ENCODE assay signal across 8 cellular contexts in genomic region chr19:1513492-1514294, GRCh38.
DNase-seq lines count a peak whose midpoint lies in the region; ATAC-seq and TF ChIP-seq lines count a peak whose summit lies in the region.

No MANE protein-coding gene starts in this region.

- no peaks in the 10 kb centered on the region for H3K9me3 Mint-ChIP-seq in activated naive CD8-positive, alpha-beta T cell treated with anti-CD3 and anti-CD28 coated beads, Interleukin-2, amount 50 U/mL, for 24 hours

- no peaks in the 10 kb centered on the region for H3K36me3 ChIP-seq in SU-DHL-6 (ENCODE audit: low read length)

- no peak overlapping the region for H3K27ac Mint-ChIP-seq in activated naive CD8-positive, alpha-beta T cell treated with anti-CD3 and anti-CD28 coated beads, Interleukin-2, amount 50 U/mL, for 24 hours

- H3F3A ChIP-seq in SU-DHL-6 (ENCODE audit: insufficient read depth), result no peaks in the 10 kb centered on the region

- H3K79me2 ChIP-seq in SU-DHL-6 (ENCODE audit: insufficient read depth, low read length), result no peaks in the 10 kb centered on the region

- no peaks in the 10 kb centered on the region for H3K36me3 Mint-ChIP-seq in activated naive CD8-positive, alpha-beta T cell treated with anti-CD3 and anti-CD28 coated beads, Interleukin-2, amount 50 U/mL, for 24 hours (ENCODE audit: low read depth)

- no peak overlapping the region for H3K4me3 ChIP-seq in SU-DHL-6 (ENCODE audit: insufficient read depth, low read length, poor library complexity, severe bottlenecking)
- H3K4me3 ChIP-seq in iPS-18c (ENCODE audit: insufficient read depth, low read depth, low read length), result peak overlapping the region; percentile 34; the same call in 1 of the 2 replicates

- no peak overlapping the region for H3K4me3 Mint-ChIP-seq in activated naive CD8-positive, alpha-beta T cell treated with anti-CD3 and anti-CD28 coated beads, Interleukin-2, amount 50 U/mL, for 24 hours

- no peaks in the 10 kb centered on the region for H3K9me3 ChIP-seq in SU-DHL-6 (ENCODE audit: insufficient read depth, low read length)
- no peaks in the 10 kb centered on the region for H3K9me3 ChIP-seq in iPS-18c (ENCODE audit: control insufficient read depth, insufficient read depth, low read length)

- peaks cover 11% of the 10 kb centered on the region for H3K4me1 Mint-ChIP-seq in activated naive CD8-positive, alpha-beta T cell treated with anti-CD3 and anti-CD28 coated beads, Interleukin-2, amount 50 U/mL, for 24 hours

- H3K4me2 ChIP-seq in SU-DHL-6 (ENCODE audit: low read depth, low read length, poor library complexity, severe bottlenecking), result peak overlapping the region; percentile 18

- H4K20me1 ChIP-seq in SU-DHL-6 (ENCODE audit: low read depth, low read length), result no peaks in the 10 kb centered on the region

- no peak overlapping the region for H2AFZ ChIP-seq in SU-DHL-6 (ENCODE audit: low read depth, low read length, severe bottlenecking)

- H3K27ac ChIP-seq in SU-DHL-6 (ENCODE audit: low read depth, low read length), result no peak overlapping the region

- peak; percentile 37 for TF ChIP-seq CTCF in SU-DHL-6 (IDR thresholded peaks at IDR 0.05; ENCODE audit: insufficient read depth, low read length, poor library complexity, severe bottlenecking)

- H3K9me2 ChIP-seq in SU-DHL-6 (replicated peaks; ENCODE audit: insufficient read depth, low read length), result no peaks in the 10 kb centered on the region

- peak; percentile 47 for ATAC-seq in activated naive CD8-positive, alpha-beta T cell treated with anti-CD3 and anti-CD28 coated beads, Interleukin-2, amount 50 U/mL, for 24 hours
- ATAC-seq in GM19395 (IDR thresholded peaks at IDR 0.05; ENCODE audit: unreplicated experiment), result no peak

- peaks cover 17% of the 10 kb centered on the region for H3K27me3 Mint-ChIP-seq in activated naive CD8-positive, alpha-beta T cell treated with anti-CD3 and anti-CD28 coated beads, Interleukin-2, amount 50 U/mL, for 24 hours

- no peak overlapping the region for H3K9ac ChIP-seq in SU-DHL-6 (ENCODE audit: low read length)

- DNase-seq in NCI-H748 (lab: John Stamatoyannopoulos, UW; ENCODE audit: unreplicated experiment), result peak; percentile 44
- no peak for DNase-seq in NCI-H748 treated with DMSO at 0.1 percent for 48 hours (lab: John Stamatoyannopoulos, UW)
- peak; percentile 77 for DNase-seq in activated naive CD8-positive, alpha-beta T cell treated with anti-CD3 and anti-CD28 coated beads, Interleukin-2, amount 50 U/mL, for 24 hours
- DNase-seq in stimulated activated CD4-positive, alpha-beta T cell treated with anti-CD3 and anti-CD28 coated beads, Interleukin-2, amount 100 ng/mL, for 24 hours, result peak; percentile 75 to 76
- no peak for DNase-seq in KG1 (lab: John Stamatoyannopoulos, UW)

- H3K27me3 ChIP-seq in SU-DHL-6 (ENCODE audit: low read length), result no peaks in the 10 kb centered on the region

Comparison
In these comparisons a context has a peak if more than half of its experiments do, and no peak if none do; other contexts are left out.
1. DNase-seq: peak in NCI-H748 (single experiment), activated naive CD8-positive, alpha-beta T cell treated with anti-CD3 and anti-CD28 coated beads, Interleukin-2, amount 50 U/mL, for 24 hours (single experiment) and stimulated activated CD4-positive, alpha-beta T cell treated with anti-CD3 and anti-CD28 coated beads, Interleukin-2, amount 100 ng/mL, for 24 hours (2 of 2); none in NCI-H748 treated with DMSO at 0.1 percent for 48 hours (single experiment) and KG1 (single experiment).